ENCODE assay signal across 2 cellular contexts in genomic region chr2:133991606-133992168, GRCh38.
TF ChIP-seq lines count a peak whose summit lies in the region.

No MANE protein-coding gene starts in this region.

TF ChIP-seq in HepG2, 621 proteins besides CTCF, POLR2A, EP300 and RAD21 (continued from another document):
- TF ChIP-seq USF2 (IDR thresholded peaks at IDR 0.05; ENCODE audit: low read depth, low read length) (peak; percentile 54), USF2 (CRISPR knock-in tag; IDR thresholded peaks at IDR 0.05; ENCODE audit: borderline replicate concordance) (no peak), ETS1 (CRISPR knock-in tag; IDR thresholded peaks at IDR 0.05) (no peak)
TF ChIP-seq in HepG2: peak in this region for 2.

TF ChIP-seq in K562, 482 proteins besides CTCF, POLR2A, EP300 and RAD21 (continued from another document):
- TF ChIP-seq E4F1 (CRISPR knock-in tag; IDR thresholded peaks at IDR 0.05; ENCODE audit: borderline replicate concordance) (no peak), USF2 (CRISPR knock-in tag; IDR thresholded peaks at IDR 0.05) (peak; percentile 33; the same call in 1 of the 2 replicates)
